In the genomic region with DNA sequence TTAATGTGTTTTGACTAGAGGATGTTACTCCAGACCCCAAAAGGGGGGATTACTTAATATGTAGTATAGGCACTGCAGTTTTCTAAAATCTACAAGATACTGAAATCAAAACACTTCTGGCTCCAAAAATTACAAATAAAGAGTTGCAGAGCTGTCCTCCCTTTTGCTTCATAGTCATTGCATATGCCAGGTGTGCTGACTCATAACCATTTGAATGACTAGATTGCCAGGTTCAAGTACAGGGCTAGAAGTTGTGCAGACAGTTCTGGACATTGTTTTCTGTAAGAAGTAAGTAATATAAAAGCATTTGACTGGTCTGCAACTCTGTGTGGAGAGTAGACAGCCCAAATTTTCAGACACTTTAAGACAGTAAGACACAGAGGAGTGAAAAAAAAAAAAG, we compare ENCODE assay signal across 1 cellular context.
TF ChIP-seq lines count a peak whose summit lies in the region.

No MANE protein-coding gene starts in this region.

TF ChIP-seq in GM12878, 131 proteins besides CTCF, POLR2A, EP300 and RAD21:
- TF ChIP-seq MTA2 (IDR thresholded peaks at IDR 0.05; ENCODE audit: low read depth): no peak
- TF ChIP-seq TBL1XR1 (IDR thresholded peaks at IDR 0.05; ENCODE audit: low read depth, low read length): no peak
- TF ChIP-seq, protein P1, sequence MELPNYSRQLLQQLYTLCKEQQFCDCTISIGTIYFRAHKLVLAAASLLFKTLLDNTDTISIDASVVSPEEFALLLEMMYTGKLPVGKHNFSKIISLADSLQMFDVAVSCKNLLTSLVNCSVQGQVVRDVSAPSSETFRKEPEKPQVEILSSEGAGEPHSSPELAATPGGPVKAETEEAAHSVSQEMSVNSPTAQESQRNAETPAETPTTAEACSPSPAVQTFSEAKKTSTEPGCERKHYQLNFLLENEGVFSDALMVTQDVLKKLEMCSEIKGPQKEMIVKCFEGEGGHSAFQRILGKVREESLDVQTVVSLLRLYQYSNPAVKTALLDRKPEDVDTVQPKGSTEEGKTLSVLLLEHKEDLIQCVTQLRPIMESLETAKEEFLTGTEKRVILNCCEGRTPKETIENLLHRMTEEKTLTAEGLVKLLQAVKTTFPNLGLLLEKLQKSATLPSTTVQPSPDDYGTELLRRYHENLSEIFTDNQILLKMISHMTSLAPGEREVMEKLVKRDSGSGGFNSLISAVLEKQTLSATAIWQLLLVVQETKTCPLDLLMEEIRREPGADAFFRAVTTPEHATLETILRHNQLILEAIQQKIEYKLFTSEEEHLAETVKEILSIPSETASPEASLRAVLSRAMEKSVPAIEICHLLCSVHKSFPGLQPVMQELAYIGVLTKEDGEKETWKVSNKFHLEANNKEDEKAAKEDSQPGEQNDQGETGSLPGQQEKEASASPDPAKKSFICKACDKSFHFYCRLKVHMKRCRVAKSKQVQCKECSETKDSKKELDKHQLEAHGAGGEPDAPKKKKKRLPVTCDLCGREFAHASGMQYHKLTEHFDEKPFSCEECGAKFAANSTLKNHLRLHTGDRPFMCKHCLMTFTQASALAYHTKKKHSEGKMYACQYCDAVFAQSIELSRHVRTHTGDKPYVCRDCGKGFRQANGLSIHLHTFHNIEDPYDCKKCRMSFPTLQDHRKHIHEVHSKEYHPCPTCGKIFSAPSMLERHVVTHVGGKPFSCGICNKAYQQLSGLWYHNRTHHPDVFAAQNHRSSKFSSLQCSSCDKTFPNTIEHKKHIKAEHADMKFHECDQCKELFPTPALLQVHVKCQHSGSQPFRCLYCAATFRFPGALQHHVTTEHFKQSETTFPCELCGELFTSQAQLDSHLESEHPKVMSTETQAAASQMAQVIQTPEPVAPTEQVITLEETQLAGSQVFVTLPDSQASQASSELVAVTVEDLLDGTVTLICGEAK (IDR thresholded peaks at IDR 0.05; ENCODE audit: borderline replicate concordance): no peak
- peak; percentile 33; the same call in 1 of the 2 replicates for TF ChIP-seq JUNB (IDR thresholded peaks at IDR 0.05)
- no peak for TF ChIP-seq PAX8 (IDR thresholded peaks at IDR 0.05)
- no peak for TF ChIP-seq KAT2A (conservative IDR thresholded peaks at IDR 0.05; ENCODE audit: control insufficient read depth, low read depth, low read length)
- TF ChIP-seq, protein P2, sequence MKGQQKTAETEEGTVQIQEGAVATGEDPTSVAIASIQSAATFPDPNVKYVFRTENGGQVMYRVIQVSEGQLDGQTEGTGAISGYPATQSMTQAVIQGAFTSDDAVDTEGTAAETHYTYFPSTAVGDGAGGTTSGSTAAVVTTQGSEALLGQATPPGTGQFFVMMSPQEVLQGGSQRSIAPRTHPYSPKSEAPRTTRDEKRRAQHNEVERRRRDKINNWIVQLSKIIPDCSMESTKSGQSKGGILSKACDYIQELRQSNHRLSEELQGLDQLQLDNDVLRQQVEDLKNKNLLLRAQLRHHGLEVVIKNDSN (IDR thresholded peaks at IDR 0.05; ENCODE audit: borderline replicate concordance, extremely low read length, insufficient read depth, low read depth, low read length): no peak
- no peak for TF ChIP-seq SIN3A (IDR thresholded peaks at IDR 0.05; ENCODE audit: low read depth, low read length)
